In genomic region chr13:22235950-22236290, GRCh38 we compare ENCODE assay signal across 20 cellular contexts.
A peak's percentile ranks its signal among the peaks of the same experiment; 100 is the strongest.
DNase-seq lines count a peak whose midpoint lies in the region; ATAC-seq, FAIRE-seq and TF ChIP-seq lines count a peak whose summit lies in the region.
"Had no signal": no experiment of that assay in that cellular context is flagged by ENCODE, and none has a peak within 500 bp of the region (broad histone marks: within the 10 kb centered on the region; RNA-seq: fewer than 3 reads in every experiment).

No MANE protein-coding gene starts in this region.

- 82 to 87% methylated on average over 2 of the region's 2 CpGs for whole genome bisulfite sequencing in aorta, 2 donors

- H3K27me3 Mint-ChIP-seq in nephron progenitor cell (ENCODE audit: low read depth, poor library complexity), result peaks cover 3% of the 10 kb centered on the region
- H3K27me3 Mint-ChIP-seq: CD4-positive, alpha-beta T cell had no signal

- peak; percentile 12 for FAIRE-seq in endometrium (lab: Jason Lieb, UNC)
- FAIRE-seq: GM12891, GM19239, TTC549 had no signal

- TF ChIP-seq CTCF in nephron progenitor cell (IDR thresholded peaks at IDR 0.05), result no peak

- no peaks in the 10 kb centered on the region for H3K9me3 Mint-ChIP-seq in nephron progenitor cell
- H3K9me3 Mint-ChIP-seq: neural crest cell had no signal

- H3K36me3 ChIP-seq in HUES48 (ENCODE audit: control insufficient read depth, insufficient read depth, low read length) (no peaks in the 10 kb centered on the region), aorta (ENCODE audit: control insufficient read depth in 1 of 2, insufficient read depth in 2 of 2, low read length in 1 of 2) (no peaks in the 10 kb centered on the region)
- H3K36me3 ChIP-seq: brain microvascular endothelial cell, thyroid gland had no signal

- no peak for ATAC-seq in aorta (ENCODE audit: low FRiP score)
- no peak for ATAC-seq in HG03196 (IDR thresholded peaks at IDR 0.05; ENCODE audit: unreplicated experiment)

- H3K9me3 ChIP-seq in HUES48 (ENCODE audit: control insufficient read depth, insufficient read depth, low read length) (no peaks in the 10 kb centered on the region), aorta (ENCODE audit: control insufficient read depth, low read length) (no peaks in the 10 kb centered on the region)
- H3K9me3 ChIP-seq: thyroid gland had no signal

- H3K4me3 Mint-ChIP-seq in nephron progenitor cell, result peak overlapping the region; percentile 24
- H3K4me3 Mint-ChIP-seq: CD4-positive, alpha-beta T cell; neural crest cell had no signal

- peak overlapping the region; percentile 83 for H3K27ac ChIP-seq in HUES48 (ENCODE audit: low read depth, low read length)
- no peak overlapping the region for H3K27ac ChIP-seq in aorta (ENCODE audit: low read depth in 1 of 2, low read length in 2 of 2)
- H3K27ac ChIP-seq: brain microvascular endothelial cell, coronary artery, thyroid gland had no signal

- intact Hi-C loops in aorta (cut with DNase I), result no loop called here

- DNase-seq in ELF-1 (ENCODE audit: low read depth, low spot score), result peak; percentile 82
- DNase-seq in nephron progenitor cell, result no peak
- no peak for DNase-seq in SKM-1 (lab: John Stamatoyannopoulos, UW; ENCODE audit: unreplicated experiment)
- no peak for DNase-seq in aorta
- DNase-seq: brain microvascular endothelial cell; CD4-positive, alpha-beta T cell; DMS153; Karpas-422; NCI-H1092 treated with DMSO at 0.1 percent for 48 hours; NCI-H524; stimulated activated naive CD4-positive, alpha-beta T cell; thyroid gland had no signal

- H3K27me3 ChIP-seq in HUES48 (ENCODE audit: control insufficient read depth, insufficient read depth, low read length) (no peaks in the 10 kb centered on the region), aorta (ENCODE audit: control insufficient read depth in 1 of 2, insufficient read depth in 2 of 2, low read length in 1 of 2) (no peaks in the 10 kb centered on the region)
- H3K27me3 ChIP-seq: brain microvascular endothelial cell, thyroid gland had no signal

- H3K4me3 ChIP-seq in HUES48 (ENCODE audit: low read depth, low read length) (peak overlapping the region; percentile 23), aorta (ENCODE audit: low read length in 2 of 2) (no peak overlapping the region)
- H3K4me3 ChIP-seq: coronary artery, thyroid gland had no signal

- peaks cover 71% of the 10 kb centered on the region for H3K4me1 Mint-ChIP-seq in nephron progenitor cell

- peak overlapping the region; percentile 93 for H3K27ac Mint-ChIP-seq in nephron progenitor cell
- H3K27ac Mint-ChIP-seq: CD4-positive, alpha-beta T cell had no signal

- H3K36me3 Mint-ChIP-seq in nephron progenitor cell (ENCODE audit: low read depth), result no peaks in the 10 kb centered on the region

- H3K4me1 ChIP-seq in HUES48 (ENCODE audit: control insufficient read depth, insufficient read depth, low read length) (peaks cover 20% of the 10 kb centered on the region), aorta (ENCODE audit: control insufficient read depth in 1 of 2, insufficient read depth in 2 of 2, low read length in 2 of 2) (no peaks in the 10 kb centered on the region)
- H3K4me1 ChIP-seq: thyroid gland had no signal

- peak overlapping the region; percentile 5; the same call in 1 of the 2 replicates for H3K9ac ChIP-seq in HUES48 (ENCODE audit: low read depth, low read length)
